In the genomic region with DNA sequence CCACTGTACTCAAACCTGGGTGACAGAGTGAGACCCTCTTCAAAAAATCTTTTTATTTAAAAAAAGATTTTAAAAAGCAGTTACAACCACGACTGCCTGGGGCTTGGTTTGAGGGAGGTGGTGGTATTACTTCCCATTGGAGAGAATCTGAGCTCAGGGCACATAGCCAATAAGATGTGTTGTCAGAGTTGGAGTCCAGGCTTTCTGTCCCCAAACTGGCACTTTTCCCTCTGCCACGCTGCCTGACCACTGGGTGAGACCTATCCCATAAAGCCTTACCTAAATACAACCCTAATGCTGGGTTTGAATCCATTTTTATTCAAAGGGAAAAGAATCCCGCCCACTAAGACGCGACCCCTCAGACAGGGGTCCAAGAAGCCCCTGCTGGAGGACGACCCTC, we compare ENCODE assay signal across 27 cellular contexts.
"Had no signal": no experiment of that assay in that cellular context is flagged by ENCODE, and none has a peak within 500 bp of the region (broad histone marks: within the 10 kb centered on the region; RNA-seq: fewer than 3 reads in every experiment).

No MANE protein-coding gene starts in this region.

- H3K4me3 ChIP-seq: neural progenitor cell, pancreas, prostate gland, right lobe of liver, sigmoid colon, suprapubic skin, testis, tibial artery, transverse colon, upper lobe of right lung, uterus had no signal

- H3K27ac Mint-ChIP-seq: natural killer cell; nephron; neural progenitor cell; stimulated activated memory B cell treated with anti-CD40 and anti-IgM and Interleukin-4, amounts not matched to agents 10 μg/mL and 1 μg/mL and 100 μg/mL, for 72 hours; type B pancreatic cell had no signal

- H3K36me3 Mint-ChIP-seq: natural killer cell, type B pancreatic cell had no signal

- H3K27ac ChIP-seq: neural progenitor cell, pancreas, prostate gland, right lobe of liver, sigmoid colon, suprapubic skin, testis, tibial artery, transverse colon, upper lobe of right lung, uterus had no signal

- H3K4me1 Mint-ChIP-seq: natural killer cell; nephron; neural progenitor cell; stimulated activated naive CD8-positive, alpha-beta T cell treated with anti-CD3 and anti-CD28 coated beads, Interleukin-15, amount 100 ng/mL, for 72 hours had no signal

- H3K4me3 Mint-ChIP-seq: naive thymus-derived CD4-positive, alpha-beta T cell; natural killer cell; nephron; neural progenitor cell; stimulated activated memory B cell treated with anti-CD40 and anti-IgM and Interleukin-4, amounts not matched to agents 10 μg/mL and 1 μg/mL and 100 μg/mL, for 72 hours; stimulated activated naive CD8-positive, alpha-beta T cell treated with anti-CD3 and anti-CD28 coated beads, Interleukin-15, amount 100 ng/mL, for 72 hours; type B pancreatic cell had no signal

- H2AFZ ChIP-seq: neural progenitor cell had no signal

- H3K36me3 ChIP-seq: neural progenitor cell, uterus had no signal

- DNase-seq: naive thymus-derived CD4-positive, alpha-beta T cell; natural killer cell; occipital lobe; pancreas; retina; right lobe of liver; sigmoid colon; small intestine; stimulated activated CD4-positive, alpha-beta T cell treated with anti-CD3 and anti-CD28 coated beads, Interleukin-15, amount 100 ng/mL, for 24 hours; stimulated activated CD4-positive, alpha-beta T cell treated with anti-CD3 and anti-CD28 coated beads, Interleukin-2, amount 100 ng/mL, for 24 hours; stimulated activated CD4-positive, alpha-beta T cell treated with anti-CD3 and anti-CD28 coated beads, Interleukin-2, amount 100 ng/mL, for 48 hours; stimulated activated CD4-positive, alpha-beta T cell treated with anti-CD3 and anti-CD28 coated beads, Interleukin-4, amount 100 ng/mL, for 24 hours; stimulated activated CD8-positive, alpha-beta memory T cell treated with anti-CD3 and anti-CD28 coated beads, Interleukin-4, amount 100 ng/mL, for 48 hours; stimulated activated naive CD4-positive, alpha-beta T cell; stimulated activated naive CD8-positive, alpha-beta T cell treated with anti-CD3 and anti-CD28 coated beads, Interleukin-15, amount 100 ng/mL, for 72 hours; stimulated activated naive CD8-positive, alpha-beta T cell treated with anti-CD3 and anti-CD28 coated beads, Interleukin-15, Interleukin-2, amounts not matched to agents 100 U/mL and 50 U/mL, for 24 hours; testis; tibial artery; transverse colon; upper lobe of right lung; uterus had no signal

- H3K27me3 Mint-ChIP-seq: naive thymus-derived CD4-positive, alpha-beta T cell; stimulated activated memory B cell treated with anti-CD40 and anti-IgM and Interleukin-4, amounts not matched to agents 10 μg/mL and 1 μg/mL and 100 μg/mL, for 72 hours; stimulated activated naive CD8-positive, alpha-beta T cell treated with anti-CD3 and anti-CD28 coated beads, Interleukin-15, amount 100 ng/mL, for 72 hours; type B pancreatic cell had no signal

- ATAC-seq: naive thymus-derived CD4-positive, alpha-beta T cell; natural killer cell; pancreas; stimulated activated memory B cell treated with anti-CD40 and anti-IgM and Interleukin-4, amounts not matched to agents 10 μg/mL and 1 μg/mL and 100 μg/mL, for 72 hours; stimulated activated naive CD8-positive, alpha-beta T cell treated with anti-CD3 and anti-CD28 coated beads, Interleukin-15, amount 100 ng/mL, for 72 hours; stimulated activated naive CD8-positive, alpha-beta T cell treated with anti-CD3 and anti-CD28 coated beads, Interleukin-15, Interleukin-2, amounts not matched to agents 100 U/mL and 50 U/mL, for 24 hours; upper lobe of right lung had no signal

- H3K4me2 ChIP-seq: neural progenitor cell had no signal

- H3K4me1 ChIP-seq: neural progenitor cell, pancreas, prostate gland, sigmoid colon, suprapubic skin, tibial artery, transverse colon, upper lobe of right lung, uterus had no signal

- FAIRE-seq: pancreas, small intestine had no signal

- H3K9me3 ChIP-seq: pancreas, prostate gland, right lobe of liver, sigmoid colon, suprapubic skin, testis, tibial artery, transverse colon, upper lobe of right lung, uterus had no signal

- H3K9ac ChIP-seq: neural progenitor cell had no signal

- H3K27me3 ChIP-seq: neural progenitor cell, pancreas, right lobe of liver, sigmoid colon, suprapubic skin, testis, tibial artery, transverse colon, upper lobe of right lung, uterus had no signal

- H3K9me3 Mint-ChIP-seq: naive thymus-derived CD4-positive, alpha-beta T cell; natural killer cell; nephron; neural progenitor cell; stimulated activated memory B cell treated with anti-CD40 and anti-IgM and Interleukin-4, amounts not matched to agents 10 μg/mL and 1 μg/mL and 100 μg/mL, for 72 hours; stimulated activated naive CD8-positive, alpha-beta T cell treated with anti-CD3 and anti-CD28 coated beads, Interleukin-15, amount 100 ng/mL, for 72 hours; type B pancreatic cell had no signal
